26 cellular contexts compared by ENCODE assay signal in the genomic region with DNA sequence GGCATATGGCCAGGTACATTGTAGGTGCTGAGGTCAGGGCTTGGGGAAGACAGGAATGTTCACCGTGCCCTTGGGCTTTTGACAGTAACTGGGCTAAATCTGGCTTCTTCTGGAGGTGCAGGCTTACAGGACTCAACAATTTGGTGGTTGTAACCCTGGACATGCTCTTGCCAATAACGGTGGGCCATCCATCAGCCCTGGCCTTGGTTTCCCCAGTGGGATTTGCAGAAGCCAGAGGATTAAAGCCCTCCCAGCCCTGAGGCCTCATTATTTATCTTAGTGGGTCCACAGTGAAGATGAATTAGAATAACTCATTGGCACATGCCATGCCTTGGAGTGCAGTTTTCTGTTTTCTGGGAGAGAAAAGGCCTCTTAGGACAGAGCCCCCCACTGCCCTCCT. TPM values are rescaled to one million over a fixed set of nuclear protein-coding genes. Genes with fewer than 3 reads are reported as not detected.
DNase-seq lines count a peak whose midpoint lies in the region; ATAC-seq, FAIRE-seq and TF ChIP-seq lines count a peak whose summit lies in the region.
"Had no signal": no experiment of that assay in that cellular context is flagged by ENCODE, and none has a peak within 500 bp of the region (broad histone marks: within the 10 kb centered on the region; RNA-seq: fewer than 3 reads in every experiment).

No MANE protein-coding gene starts in this region.

- H3K27ac ChIP-seq in CD4-positive, alpha-beta memory T cell (ENCODE audit: low read depth, low read length) = no peak overlapping the region
- H3K27ac ChIP-seq: SJCRH30 had no signal

- H3K27me3 Mint-ChIP-seq in CD4-positive, alpha-beta memory T cell = peaks cover 2 to 17% of the 10 kb centered on the region in 2 donors
- H3K27me3 Mint-ChIP-seq in effector memory CD8-positive, alpha-beta T cell = peaks cover 15 to 31% of the 10 kb centered on the region in 2 donors

- TF ChIP-seq CTCF in Loucy (conservative IDR thresholded peaks at IDR 0.05; ENCODE audit: low read length) (no peak), omental fat pad (IDR thresholded peaks at IDR 0.05) (no peak)

- no peak for TF ChIP-seq POLR2A in GM12892 (IDR thresholded peaks at IDR 0.05; ENCODE audit: low read depth, low read length)

- no peaks in the 10 kb centered on the region for H3K27me3 ChIP-seq in CD4-positive, alpha-beta memory T cell (ENCODE audit: insufficient read depth, low read length)
- H3K27me3 ChIP-seq in Loucy (ENCODE audit: insufficient read depth, low read length, poor library complexity, severe bottlenecking) = no peaks in the 10 kb centered on the region
- H3K27me3 ChIP-seq: SJCRH30 had no signal

- peak overlapping the region in 1 of 2 donors; percentile 20 for H3K4me3 ChIP-seq in CD4-positive, alpha-beta memory T cell (ENCODE audit: low read length in 2 of 2)
- H3K4me3 ChIP-seq in Loucy (ENCODE audit: low read length, poor library complexity, severe bottlenecking) = peak overlapping the region; percentile 49
- H3K4me3 ChIP-seq: SJCRH30, stomach had no signal

- FAIRE-seq in GM19239 (lab: Jason Lieb, UNC) (no peak), GM12892 (lab: Jason Lieb, UNC) (no peak)

- peak overlapping the region in 5 of 7 donors; percentile 4 to 90 (median 81) for H3K27ac Mint-ChIP-seq in CD4-positive, alpha-beta memory T cell
- peak overlapping the region in 1 of 2 donors; percentile 23 for H3K27ac Mint-ChIP-seq in effector memory CD8-positive, alpha-beta T cell
- H3K27ac Mint-ChIP-seq: T-helper 1 cell treated with Interleukin-12 subunit alpha and Interleukin-12 subunit beta and Interleukin-4 antibody, amounts not matched to agents 30 μg/mL and 1 μg/mL, for 36 hours had no signal

- POLR2A ChIA-PET in CD4-positive, alpha-beta memory T cell (lab: Charles Lee; ENCODE audit: partially characterized antibody) = interaction anchor here (0.8 to 3.1 kb wide), 4 partner anchors 9 to 501 kb away, joined by 3 to 22 read pairs (median 12); a partner anchor contains a TSS

- peak overlapping the region; percentile 44 for H3K9ac ChIP-seq in Loucy (ENCODE audit: low read depth, low read length, poor library complexity, severe bottlenecking)

- H3K4me3 Mint-ChIP-seq in CD4-positive, alpha-beta memory T cell = peak overlapping the region in 5 of 8 donors; percentile 56 to 84 (median 79)
- H3K4me3 Mint-ChIP-seq in effector memory CD8-positive, alpha-beta T cell = peak overlapping the region; percentile 68 to 73

- H3K36me3 ChIP-seq in CD4-positive, alpha-beta memory T cell (ENCODE audit: insufficient read depth, low read length) = no peaks in the 10 kb centered on the region
- no peaks in the 10 kb centered on the region for H3K36me3 ChIP-seq in Loucy (ENCODE audit: insufficient read depth, low read length)
- H3K36me3 ChIP-seq: SJCRH30, stomach had no signal

- peaks cover 17% of the 10 kb centered on the region for H3F3A ChIP-seq in Loucy (ENCODE audit: low read depth)

- H2AFZ ChIP-seq in Loucy (ENCODE audit: low read length) = no peak overlapping the region

- H3K9me3 Mint-ChIP-seq in CD4-positive, alpha-beta memory T cell = peaks cover 0 to 8% (median under 1%) of the 10 kb centered on the region in 8 donors
- no peaks in the 10 kb centered on the region for H3K9me3 Mint-ChIP-seq in effector memory CD8-positive, alpha-beta T cell

- H3K4me1 Mint-ChIP-seq in CD4-positive, alpha-beta memory T cell = peaks cover 58 to 91% (median 76%) of the 10 kb centered on the region in 4 donors
- peaks cover 74 to 78% of the 10 kb centered on the region in 2 donors for H3K4me1 Mint-ChIP-seq in effector memory CD8-positive, alpha-beta T cell (ENCODE audit: low read depth in 2 of 2)

- peaks cover 83% of the 10 kb centered on the region for H3K4me1 ChIP-seq in CD4-positive, alpha-beta memory T cell (ENCODE audit: insufficient read depth, low read length)
- H3K4me1 ChIP-seq in Loucy (ENCODE audit: insufficient read depth, low read length, poor library complexity, severe bottlenecking) = peaks cover 59% of the 10 kb centered on the region

- no peaks in the 10 kb centered on the region for H3K36me3 Mint-ChIP-seq in CD4-positive, alpha-beta memory T cell
- H3K36me3 Mint-ChIP-seq in effector memory CD8-positive, alpha-beta T cell (ENCODE audit: insufficient read depth) = peaks cover 16% of the 10 kb centered on the region

- H3K9me2 ChIP-seq in Loucy (replicated peaks; ENCODE audit: low read depth, low read length) = no peaks in the 10 kb centered on the region

- H3K9me3 ChIP-seq in CD4-positive, alpha-beta memory T cell (ENCODE audit: control insufficient read depth in 1 of 2, low read length in 2 of 2) = no peaks in the 10 kb centered on the region
- H3K9me3 ChIP-seq in Loucy (ENCODE audit: insufficient read depth, low read depth, low read length) = no peaks in the 10 kb centered on the region
- H3K9me3 ChIP-seq: SJCRH30, stomach had no signal

- peak overlapping the region; percentile 73 for H3K4me2 ChIP-seq in Loucy (ENCODE audit: low read depth, low read length, poor library complexity, severe bottlenecking)

- intact Hi-C loops in CD4-positive, alpha-beta memory T cell (cut with micrococcal nuclease) = loop anchor here (5.0 to 10.0 kb wide), 2 partner anchors 56 to 109 kb away; no protein-coding TSS in a partner anchor
- intact Hi-C loops in posterior vena cava (cut with DNase I) = loop anchor here in 1 of 2 donors (5.0 kb wide), 1 partner anchor 171 kb away; no protein-coding TSS in a partner anchor

- H3K79me2 ChIP-seq in Loucy (ENCODE audit: insufficient read depth, low read length) = no peaks in the 10 kb centered on the region

- CTCF ChIA-PET in CD4-positive, alpha-beta memory T cell (lab: Charles Lee; ENCODE audit: partially characterized antibody) = interaction anchor here (2.8 kb wide), 1 partner anchor 33 kb away, joined by 10 read pairs; no protein-coding TSS in a partner anchor

- no peak for DNase-seq in CD4-positive, alpha-beta memory T cell
- DNase-seq in effector memory CD8-positive, alpha-beta T cell = no peak
- peak; percentile 12 for DNase-seq in posterior vena cava (ENCODE audit: low spot score)
- DNase-seq in omental fat pad (ENCODE audit: low spot score) = no peak
- DNase-seq in GM19239 (ENCODE audit: insufficient read length, low spot score) = no peak
- no peak for DNase-seq in GM12892 (ENCODE audit: insufficient read length)
- no peak for DNase-seq in SKM-1 treated with dmso at 0.1 percent for 144 hours (lab: John Stamatoyannopoulos, UW; ENCODE audit: unreplicated experiment)
- DNase-seq: activated gamma-delta T cell; AML-193; cortex of kidney; DMS 273 treated with DMSO at 0.1 percent for 48 hours; HCEC 1CT; KG1; mammary epithelial cell; NCI-H1930; NCI-H345; occipital lobe; PC-3; right cardiac atrium; SJCRH30; stimulated activated CD4-positive, alpha-beta T cell treated with anti-CD3 and anti-CD28 coated beads, Interleukin-12 subunit alpha, Interleukin-12 subunit beta, amount 100 ng/mL, for 4 hours; stomach; trophoblast cell had no signal

- ATAC-seq in effector memory CD8-positive, alpha-beta T cell (replicated peaks) = no peak
- ATAC-seq in omental fat pad (ENCODE audit: low FRiP score) = no peak
- ATAC-seq: PC-3, right cardiac atrium had no signal

- H4K20me1 ChIP-seq in Loucy (ENCODE audit: insufficient read depth, low read length, poor library complexity, severe bottlenecking) = no peaks in the 10 kb centered on the region

RNA-seq across cellular contexts. Expression of a gene that starts 44.0 kb away (rescaled TPM):
- total RNA-seq in CD4-positive, alpha-beta memory T cell = under 1 TPM; 0.33 to 0.64 TPM
- polyA plus RNA-seq in CD4-positive, alpha-beta memory T cell = 1 to 10 TPM in 1 of 2 donors, under 1 TPM in 1; 0.22 to 1.1 TPM
- 1 to 10 TPM; 1.1 to 1.5 TPM for total RNA-seq in posterior vena cava
- 1 to 10 TPM in 2 of 4 donors, under 1 TPM in 2; 0.44 to 7.1 (median 1.0) TPM for total RNA-seq in omental fat pad
- 20.8 TPM for polyA plus RNA-seq in GM12892 (2012; ENCODE audit: missing spikeins)
- total RNA-seq: G401 had no signal
